8 cellular contexts compared by ENCODE assay signal in genomic region chr22:40046126-40046525, GRCh38. TPM values are rescaled to one million over a fixed set of nuclear protein-coding genes. Genes with fewer than 3 reads are reported as not detected.
DNase-seq lines count a peak whose midpoint lies in the region; ATAC-seq and TF ChIP-seq lines count a peak whose summit lies in the region.

No MANE protein-coding gene starts in this region.

- H3K4me3 Mint-ChIP-seq in activated naive CD8-positive, alpha-beta T cell, result peak overlapping the region; percentile 81
- peak overlapping the region; percentile 75 for H3K4me3 Mint-ChIP-seq in mesothelial cell of epicardium

- no peaks in the 10 kb centered on the region for H3K9me3 Mint-ChIP-seq in activated naive CD8-positive, alpha-beta T cell (ENCODE audit: low read depth)
- no peaks in the 10 kb centered on the region for H3K9me3 Mint-ChIP-seq in mesothelial cell of epicardium

- H3K4me1 Mint-ChIP-seq in activated naive CD8-positive, alpha-beta T cell (ENCODE audit: low read depth), result peaks cover 48% of the 10 kb centered on the region
- H3K4me1 Mint-ChIP-seq in mesothelial cell of epicardium, result peaks cover 21% of the 10 kb centered on the region

- H3K36me3 Mint-ChIP-seq in activated naive CD8-positive, alpha-beta T cell, result no peaks in the 10 kb centered on the region
- no peaks in the 10 kb centered on the region for H3K36me3 Mint-ChIP-seq in mesothelial cell of epicardium

- peak overlapping the region; percentile 84 for H3K27ac Mint-ChIP-seq in activated naive CD8-positive, alpha-beta T cell
- no peak overlapping the region for H3K27ac Mint-ChIP-seq in mesothelial cell of epicardium

- ATAC-seq in HG03460 (IDR thresholded peaks at IDR 0.05; ENCODE audit: unreplicated experiment), result no peak

- peak; percentile 30 for DNase-seq in stimulated activated CD4-positive, alpha-beta T cell treated with anti-CD3 and anti-CD28 coated beads, Interleukin-4, amount 100 ng/mL, for 24 hours
- no peak for DNase-seq in stimulated activated CD4-positive, alpha-beta T cell treated with anti-CD3 and anti-CD28 coated beads, Interleukin-2, amount 100 ng/mL, for 48 hours
- DNase-seq in mesothelial cell of epicardium (ENCODE audit: low spot score in 2 of 2, unreplicated experiment in 2 of 2), result no peak
- DNase-seq in RKO (ENCODE audit: low spot score), result no peak
- DNase-seq in dermis blood vessel endothelial cell, result no peak
- DNase-seq in SHP77 (lab: John Stamatoyannopoulos, UW), result no peak

- H3K27me3 Mint-ChIP-seq in activated naive CD8-positive, alpha-beta T cell, result no peaks in the 10 kb centered on the region
- peaks cover 7% of the 10 kb centered on the region for H3K27me3 Mint-ChIP-seq in mesothelial cell of epicardium (ENCODE audit: low read depth)

- no peak for TF ChIP-seq CTCF in mesothelial cell of epicardium (IDR thresholded peaks at IDR 0.05; ENCODE audit: unreplicated experiment)

RNA-seq across cellular contexts. Expression of gene FAM83F, which starts 51.4 kb away (rescaled TPM):
- total RNA-seq in mesothelial cell of epicardium, result 6.5 to 8.0 TPM (median 7.2 TPM) in 3 replicates
- total RNA-seq in dermis blood vessel endothelial cell, result under 0.01 TPM in 2 replicates
